8 cellular contexts compared by ENCODE assay signal in the genomic region with DNA sequence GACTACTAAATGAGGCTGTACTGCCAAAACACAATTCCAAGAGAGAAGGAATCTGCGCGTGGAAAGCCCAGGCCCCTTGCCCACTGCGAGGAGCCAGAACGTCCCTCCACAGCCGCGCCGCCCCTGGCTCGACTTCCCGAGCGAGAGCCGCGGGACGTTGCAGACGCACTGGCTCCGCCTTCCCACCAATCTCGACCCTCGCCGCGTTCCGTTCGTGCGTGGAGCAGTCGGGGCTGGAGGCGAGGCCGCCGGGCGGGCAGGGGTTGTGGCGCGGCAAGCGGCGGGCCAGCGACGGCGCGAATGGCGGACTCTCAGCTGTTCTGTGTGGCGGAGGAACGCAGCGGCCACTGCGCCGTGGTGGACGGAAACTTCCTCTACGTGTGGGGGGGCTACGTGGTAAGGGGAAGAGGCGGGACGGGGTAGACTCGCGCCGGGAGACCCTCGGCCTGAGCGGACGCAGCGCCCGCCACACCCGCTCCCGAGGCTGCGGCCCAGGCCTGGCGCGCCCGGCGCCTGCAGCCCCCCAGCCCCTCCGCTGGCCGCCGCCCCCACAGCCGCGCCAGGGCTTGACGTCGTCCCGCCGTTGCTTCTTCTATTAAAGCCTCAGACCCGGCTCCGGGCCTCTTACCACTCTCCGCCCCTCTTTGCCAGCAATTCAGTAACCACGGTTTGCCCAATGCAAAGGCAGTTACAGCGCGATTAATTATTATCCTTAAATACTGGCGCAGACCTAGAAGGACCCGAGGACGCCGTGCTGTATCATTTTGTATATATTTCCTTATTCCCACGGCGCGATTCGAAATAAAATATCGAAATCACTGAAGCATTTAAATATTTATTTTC. TPM values are rescaled to one million over a fixed set of nuclear protein-coding genes. Genes with fewer than 3 reads are reported as not detected.
A peak's percentile ranks its signal among the peaks of the same experiment; 100 is the strongest.
DNase-seq lines count a peak whose midpoint lies in the region; ATAC-seq and TF ChIP-seq lines count a peak whose summit lies in the region.

KLHDC1 (plus strand) TSS at position 226 of the 843 bp plus-strand sequence; CDS start at position 301, 75 bp downstream.

- H3K27me3 Mint-ChIP-seq in neural crest cell (ENCODE audit: low read depth), result no peaks in the 10 kb centered on the region
- no peaks in the 10 kb centered on the region for H3K27me3 Mint-ChIP-seq in stimulated activated naive CD8-positive, alpha-beta T cell treated with anti-CD3 and anti-CD28 coated beads, Interleukin-15, amount 100 ng/mL, for 72 hours

- H3K9me2 ChIP-seq in Karpas-422 (replicated peaks; ENCODE audit: insufficient read depth, low read length), result no peaks in the 10 kb centered on the region

- CTCF ChIA-PET in RWPE1 (lab: Yijun Ruan, JAX), result interaction anchor here (1.2 kb wide), 1 partner anchor 12 kb away, joined by 7 read pairs; no protein-coding TSS in a partner anchor

- H3K27me3 ChIP-seq in Karpas-422 (ENCODE audit: low read length), result no peaks in the 10 kb centered on the region

- H3K9ac ChIP-seq in Karpas-422 (ENCODE audit: low read length), result peak within 1 kb of the TSS; percentile 77

- H3K4me1 Mint-ChIP-seq in neural crest cell, result peaks cover 41% of the 10 kb centered on the region
- peaks cover 54% of the 10 kb centered on the region for H3K4me1 Mint-ChIP-seq in stimulated activated naive CD8-positive, alpha-beta T cell treated with anti-CD3 and anti-CD28 coated beads, Interleukin-15, amount 100 ng/mL, for 72 hours

- DNase-seq in DMS79 treated with DMSO at 0.1 percent for 48 hours (lab: John Stamatoyannopoulos, UW) (peak; percentile 83), Karpas-422 (peak; percentile 89), RWPE1 (ENCODE audit: low spot score) (peak; percentile 43), activated gamma-delta T cell (lab: John Stamatoyannopoulos, UW) (peak; percentile 70), fibroblast of villous mesenchyme (ENCODE audit: low read depth) (peak; percentile 81), neural crest cell (ENCODE audit: low read depth, low spot score) (peak; percentile 56)
- peak; percentile 67 to 68 for DNase-seq in stimulated activated naive CD8-positive, alpha-beta T cell treated with anti-CD3 and anti-CD28 coated beads, Interleukin-15, amount 100 ng/mL, for 72 hours

- TF ChIP-seq CTCF in RWPE1 (conservative IDR thresholded peaks at IDR 0.05; ENCODE audit: low read depth), result no peak
- TF ChIP-seq CTCF in fibroblast of villous mesenchyme (IDR thresholded peaks at IDR 0.05; ENCODE audit: insufficient read depth, low read depth, low read length), result no peak
- no peak for TF ChIP-seq CTCF in neural crest cell (conservative IDR thresholded peaks at IDR 0.05)

- peak; percentile 52 for ATAC-seq in GM21737 (IDR thresholded peaks at IDR 0.05; ENCODE audit: unreplicated experiment)
- ATAC-seq in stimulated activated naive CD8-positive, alpha-beta T cell treated with anti-CD3 and anti-CD28 coated beads, Interleukin-15, amount 100 ng/mL, for 72 hours, result peak; percentile 81

- POLR2A ChIA-PET in RWPE1 (lab: Yijun Ruan, JAX; ENCODE audit: low non-redundant PET), result interaction anchor here (0.6 kb wide), 1 partner anchor 1135 kb away, joined by 3 read pairs; no protein-coding TSS in a partner anchor

- H3K4me3 Mint-ChIP-seq in neural crest cell, result peak within 1 kb of the TSS; percentile 80
- H3K4me3 Mint-ChIP-seq in stimulated activated naive CD8-positive, alpha-beta T cell treated with anti-CD3 and anti-CD28 coated beads, Interleukin-15, amount 100 ng/mL, for 72 hours, result peak within 1 kb of the TSS; percentile 78 to 82

- H3K4me3 ChIP-seq in Karpas-422 (ENCODE audit: low read length) (peak within 1 kb of the TSS; percentile 68), fibroblast of villous mesenchyme (ENCODE audit: low read depth, low read length) (peak within 1 kb of the TSS; percentile 73)

- no peaks in the 10 kb centered on the region for H3K36me3 ChIP-seq in Karpas-422 (ENCODE audit: insufficient read depth, low read length)

- no peaks in the 10 kb centered on the region for H3K79me2 ChIP-seq in Karpas-422 (ENCODE audit: low read length)

- no peaks in the 10 kb centered on the region for H4K20me1 ChIP-seq in Karpas-422 (ENCODE audit: insufficient read depth, low read depth, low read length)

- H3K27ac Mint-ChIP-seq in neural crest cell (ENCODE audit: unreplicated experiment), result peak within 1 kb of the TSS; percentile 86
- peak within 1 kb of the TSS; percentile 76 to 93 for H3K27ac Mint-ChIP-seq in stimulated activated naive CD8-positive, alpha-beta T cell treated with anti-CD3 and anti-CD28 coated beads, Interleukin-15, amount 100 ng/mL, for 72 hours

- H3K9me3 Mint-ChIP-seq in neural crest cell, result no peaks in the 10 kb centered on the region
- no peaks in the 10 kb centered on the region for H3K9me3 Mint-ChIP-seq in stimulated activated naive CD8-positive, alpha-beta T cell treated with anti-CD3 and anti-CD28 coated beads, Interleukin-15, amount 100 ng/mL, for 72 hours

- H3K9me3 ChIP-seq in Karpas-422 (ENCODE audit: low read length), result no peaks in the 10 kb centered on the region

- H2AFZ ChIP-seq in Karpas-422 (ENCODE audit: low read length), result peak within 1 kb of the TSS; percentile 89

- H3K36me3 Mint-ChIP-seq in neural crest cell (ENCODE audit: low read depth), result no peaks in the 10 kb centered on the region

- peak within 1 kb of the TSS; percentile 69 for H3K4me2 ChIP-seq in Karpas-422 (ENCODE audit: low read depth, low read length, poor library complexity, severe bottlenecking)

- H3K4me1 ChIP-seq in Karpas-422 (ENCODE audit: low read length), result peaks cover 15% of the 10 kb centered on the region

- H3K27ac ChIP-seq in Karpas-422 (ENCODE audit: low read length) (no peak within 1 kb of the TSS), RWPE1 (peak within 1 kb of the TSS; percentile 88)

RNA-seq across cellular contexts. Expression of gene KLHDC1, which starts in this region (rescaled TPM):
- 1.5 and 1.7 TPM in 2 replicates for total RNA-seq in Karpas-422 (2014; rRNA removed; shearing (Covaris generic); ENCODE audit: low replicate concordance)
- 2.6 and 3.0 TPM in 2 replicates for total RNA-seq in fibroblast of villous mesenchyme
- total RNA-seq in neural crest cell, result 2.0 and 2.1 TPM in 2 replicates
